In genomic region chr2:17202633-17203032, GRCh38 we compare ENCODE assay signal across 8 cellular contexts.
DNase-seq lines count a peak whose midpoint lies in the region; ATAC-seq and TF ChIP-seq lines count a peak whose summit lies in the region.
"Not testable (repeated sequence)": the region's sequence is repeated elsewhere in the genome, so short reads cannot be mapped to it uniquely, and the experiment has no call there.

No MANE protein-coding gene starts in this region.

- H3K4me3 ChIP-seq in lower lobe of right lung = not testable (repeated sequence)

- not testable (repeated sequence) for H3K36me3 ChIP-seq in lower lobe of right lung

- not testable (repeated sequence) for H3K27ac ChIP-seq in lower lobe of right lung

- not testable (repeated sequence) for H3K27me3 ChIP-seq in lower lobe of right lung (ENCODE audit: low read depth)

- in situ Hi-C loops in KBM-7 (cut with MboI; ENCODE audit: low pct_unique_long_range_greater_than_20kb, low sequenced_read_pairs) = not testable (repeated sequence)

- H3K4me1 ChIP-seq in lower lobe of right lung = not testable (repeated sequence)

- ATAC-seq in GM18909 (IDR thresholded peaks at IDR 0.05; ENCODE audit: poor library complexity, unreplicated experiment) (peak; percentile 92), GM21447 (IDR thresholded peaks at IDR 0.05; ENCODE audit: unreplicated experiment) (peak; percentile 92), HG02763 (IDR thresholded peaks at IDR 0.05; ENCODE audit: unreplicated experiment) (peak; percentile 90), HG03139 (IDR thresholded peaks at IDR 0.05; ENCODE audit: unreplicated experiment) (peak; percentile 86), lower lobe of right lung (peak; percentile 33 to 46)
- ATAC-seq in SK-N-SH treated with all-trans-retinoic acid at 6 μM for 48 hours = not testable (repeated sequence)

- intact Hi-C loops in lower lobe of right lung (cut with DNase I) = not testable (repeated sequence)

- not testable (repeated sequence) for H3K9me3 ChIP-seq in lower lobe of right lung

- DNase-seq in GDM1 (lab: John Stamatoyannopoulos, UW) (peak; percentile 14), KBM-7 (peak; percentile 21)
- DNase-seq in lower lobe of right lung = not testable (repeated sequence)

- not testable (repeated sequence) for TF ChIP-seq CTCF in lower lobe of right lung (IDR thresholded peaks at IDR 0.05)

TF ChIP-seq in SK-N-SH treated with all-trans-retinoic acid at 6 μM for 48 hours, 23 proteins besides CTCF, POLR2A, EP300 and RAD21:
- TF ChIP-seq TCF4 (CRISPR knock-in tag; IDR thresholded peaks at IDR 0.05; ENCODE audit: borderline replicate concordance) = peak; percentile 73; the same call in 1 of the 2 replicates
- TF ChIP-seq, protein P1, sequence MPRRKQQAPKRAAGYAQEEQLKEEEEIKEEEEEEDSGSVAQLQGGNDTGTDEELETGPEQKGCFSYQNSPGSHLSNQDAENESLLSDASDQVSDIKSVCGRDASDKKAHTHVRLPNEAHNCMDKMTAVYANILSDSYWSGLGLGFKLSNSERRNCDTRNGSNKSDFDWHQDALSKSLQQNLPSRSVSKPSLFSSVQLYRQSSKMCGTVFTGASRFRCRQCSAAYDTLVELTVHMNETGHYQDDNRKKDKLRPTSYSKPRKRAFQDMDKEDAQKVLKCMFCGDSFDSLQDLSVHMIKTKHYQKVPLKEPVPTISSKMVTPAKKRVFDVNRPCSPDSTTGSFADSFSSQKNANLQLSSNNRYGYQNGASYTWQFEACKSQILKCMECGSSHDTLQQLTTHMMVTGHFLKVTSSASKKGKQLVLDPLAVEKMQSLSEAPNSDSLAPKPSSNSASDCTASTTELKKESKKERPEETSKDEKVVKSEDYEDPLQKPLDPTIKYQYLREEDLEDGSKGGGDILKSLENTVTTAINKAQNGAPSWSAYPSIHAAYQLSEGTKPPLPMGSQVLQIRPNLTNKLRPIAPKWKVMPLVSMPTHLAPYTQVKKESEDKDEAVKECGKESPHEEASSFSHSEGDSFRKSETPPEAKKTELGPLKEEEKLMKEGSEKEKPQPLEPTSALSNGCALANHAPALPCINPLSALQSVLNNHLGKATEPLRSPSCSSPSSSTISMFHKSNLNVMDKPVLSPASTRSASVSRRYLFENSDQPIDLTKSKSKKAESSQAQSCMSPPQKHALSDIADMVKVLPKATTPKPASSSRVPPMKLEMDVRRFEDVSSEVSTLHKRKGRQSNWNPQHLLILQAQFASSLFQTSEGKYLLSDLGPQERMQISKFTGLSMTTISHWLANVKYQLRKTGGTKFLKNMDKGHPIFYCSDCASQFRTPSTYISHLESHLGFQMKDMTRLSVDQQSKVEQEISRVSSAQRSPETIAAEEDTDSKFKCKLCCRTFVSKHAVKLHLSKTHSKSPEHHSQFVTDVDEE (CRISPR knock-in tag; IDR thresholded peaks at IDR 0.05) = peak; percentile 51; the same call in 1 of the 2 replicates
